10 cellular contexts compared by ENCODE assay signal in the genomic region with DNA sequence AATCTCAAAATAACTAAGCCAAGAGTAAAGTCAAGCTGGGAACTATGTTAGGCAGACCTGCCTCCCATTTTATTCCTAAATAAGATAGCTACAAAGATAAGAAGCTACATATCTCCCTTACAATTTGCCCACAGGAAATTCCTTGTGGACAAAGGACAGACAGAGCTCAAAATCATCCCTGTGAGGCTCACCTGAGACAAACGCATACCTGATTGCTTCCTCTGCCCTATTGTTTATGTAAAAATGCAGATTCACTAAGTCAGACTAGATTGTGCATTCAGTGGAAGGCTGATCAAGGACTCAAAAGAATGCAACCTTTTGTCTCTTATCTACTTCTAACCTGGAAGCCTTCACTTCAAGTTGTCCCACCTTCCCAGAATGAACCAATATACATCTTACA. TPM values are rescaled to one million over a fixed set of nuclear protein-coding genes. Genes with fewer than 3 reads are reported as not detected.
DNase-seq lines count a peak whose midpoint lies in the region; ATAC-seq, FAIRE-seq and TF ChIP-seq lines count a peak whose summit lies in the region.
"Not testable (repeated sequence)": the region's sequence is repeated elsewhere in the genome, so short reads cannot be mapped to it uniquely, and the experiment has no call there.
"Had no signal": no experiment of that assay in that cellular context is flagged by ENCODE, and none has a peak within 500 bp of the region (broad histone marks: within the 10 kb centered on the region; RNA-seq: fewer than 3 reads in every experiment).

No MANE protein-coding gene starts in this region.

- H3K4me1 ChIP-seq in GM23338 (ENCODE audit: insufficient read depth) (peaks cover 39% of the 10 kb centered on the region), HUES6 (ENCODE audit: control insufficient read depth, insufficient read depth, low read length) (peaks cover 58% of the 10 kb centered on the region), iPS-15b (ENCODE audit: control insufficient read depth, insufficient read depth, low read length) (peaks cover 35% of the 10 kb centered on the region), iPS-20b (ENCODE audit: insufficient read depth, low read length) (peaks cover 47% of the 10 kb centered on the region), trophoblast cell (ENCODE audit: control insufficient read depth in 1 of 2, insufficient read depth in 2 of 2, low read length in 2 of 2) (peaks cover 6 to 18% of the 10 kb centered on the region in 2 experiments)
- H3K4me1 ChIP-seq in astrocyte (ENCODE audit: insufficient read depth, low read length) = not testable (repeated sequence)

- H3K27ac Mint-ChIP-seq in GM23338 = peak overlapping the region; percentile 98
- peak overlapping the region; percentile 20 for H3K27ac Mint-ChIP-seq in astrocyte (ENCODE audit: unreplicated experiment)
- peak overlapping the region; percentile 48 for H3K27ac Mint-ChIP-seq in endothelial cell (ENCODE audit: unreplicated experiment)

- H3K4me3 ChIP-seq in GM23338 = peak overlapping the region; percentile 34
- H3K4me3 ChIP-seq in HUES6 (ENCODE audit: low read depth, low read length) = peak overlapping the region; percentile 44
- not testable (repeated sequence) for H3K4me3 ChIP-seq in astrocyte (ENCODE audit: insufficient read depth, low read depth, low read length); trophoblast cell (ENCODE audit: low read depth, low read length)
- H3K4me3 ChIP-seq in iPS-15b (ENCODE audit: low read depth, low read length) = peak overlapping the region; percentile 35
- H3K4me3 ChIP-seq in iPS-20b (ENCODE audit: low read length) = peak overlapping the region; percentile 64

- DNase-seq in GM23338 (ENCODE audit: low spot score) = peak; percentile 21
- not testable (repeated sequence) for DNase-seq in astrocyte (ENCODE audit: low read depth); endothelial cell (ENCODE audit: low spot score); trophoblast cell

- not testable (repeated sequence) for H3K9me2 ChIP-seq in GM23338 (ENCODE audit: insufficient read depth)

- not testable (repeated sequence) for TF ChIP-seq CTCF in GM23338 (conservative IDR thresholded peaks at IDR 0.05; ENCODE audit: low read depth in 2 of 2); astrocyte (IDR thresholded peaks at IDR 0.05; ENCODE audit: insufficient read depth, low read depth, low read length); endothelial cell (IDR thresholded peaks at IDR 0.05; ENCODE audit: unreplicated experiment)

- not testable (repeated sequence) for H2AK5ac ChIP-seq in trophoblast cell (ENCODE audit: low read length)

- H3K4ac ChIP-seq in trophoblast cell (ENCODE audit: low read depth, low read length) = not testable (repeated sequence)

- not testable (repeated sequence) for ATAC-seq in GM23338

- H3K9me3 Mint-ChIP-seq in GM23338 = peaks cover 20% of the 10 kb centered on the region; the same call in 2 of the 3 replicates
- H3K9me3 Mint-ChIP-seq in astrocyte (ENCODE audit: unreplicated experiment); endothelial cell (ENCODE audit: unreplicated experiment): not testable (repeated sequence)

- H3K9ac ChIP-seq in HUES6 (ENCODE audit: low read length) (peak overlapping the region; percentile 96), iPS-20b (ENCODE audit: low read depth, low read length) (peak overlapping the region; percentile 90; the same call in 1 of the 2 replicates)
- H3K9ac ChIP-seq in astrocyte (ENCODE audit: low read length); iPS-15b (ENCODE audit: low read depth, low read length); trophoblast cell (ENCODE audit: low read length): not testable (repeated sequence)

- not testable (repeated sequence) for H2AFZ ChIP-seq in GM23338; astrocyte (ENCODE audit: low read depth, low read length); trophoblast cell (ENCODE audit: insufficient read depth, low read length, poor library complexity)

- H3F3A ChIP-seq in GM23338 (replicated peaks; ENCODE audit: low read depth) = not testable (repeated sequence)

- not testable (repeated sequence) for H3K36me3 ChIP-seq in GM23338 (ENCODE audit: insufficient read depth); HUES6 (ENCODE audit: control insufficient read depth, insufficient read depth, low read length); astrocyte (ENCODE audit: insufficient read depth, low read length); iPS-15b (ENCODE audit: control insufficient read depth, insufficient read depth, low read length); iPS-20b (ENCODE audit: insufficient read depth, low read depth, low read length); trophoblast cell (ENCODE audit: control insufficient read depth in 1 of 2, insufficient read depth in 2 of 2, low read length in 2 of 2)

- not testable (repeated sequence) for H3K14ac ChIP-seq in trophoblast cell (ENCODE audit: low read length)

- H3K27ac ChIP-seq in GM23338 (ENCODE audit: low read depth) (peak overlapping the region; percentile 97), HUES6 (ENCODE audit: low read depth, low read length) (peak overlapping the region; percentile 99), iPS-20b (ENCODE audit: low read length) (peak overlapping the region; percentile 79), trophoblast cell (ENCODE audit: low read depth, low read length) (peak overlapping the region; percentile 67)
- not testable (repeated sequence) for H3K27ac ChIP-seq in astrocyte (ENCODE audit: low read depth, low read length)

- H4K20me1 ChIP-seq in GM23338 (replicated peaks; ENCODE audit: insufficient read depth); astrocyte (ENCODE audit: insufficient read depth, low read length): not testable (repeated sequence)

- H4K91ac ChIP-seq in trophoblast cell (ENCODE audit: low read depth, low read length) = peak overlapping the region; percentile 73

- peaks cover 29% of the 10 kb centered on the region for H3K79me2 ChIP-seq in GM23338 (replicated peaks; ENCODE audit: insufficient read depth)
- not testable (repeated sequence) for H3K79me2 ChIP-seq in astrocyte (ENCODE audit: insufficient read depth, low read length); trophoblast cell (ENCODE audit: control insufficient read depth, insufficient read depth, low read length, poor library complexity)

- H3K36me3 Mint-ChIP-seq in GM23338 (ENCODE audit: low read depth) = peaks cover 27% of the 10 kb centered on the region
- H3K36me3 Mint-ChIP-seq in astrocyte (ENCODE audit: low read depth, unreplicated experiment); endothelial cell (ENCODE audit: low read depth, unreplicated experiment): not testable (repeated sequence)

- H2BK12ac ChIP-seq in trophoblast cell (ENCODE audit: low read length) = not testable (repeated sequence)

- not testable (repeated sequence) for H3K18ac ChIP-seq in trophoblast cell (ENCODE audit: low read length)

- H4K12ac ChIP-seq in trophoblast cell (ENCODE audit: low read depth, low read length) = not testable (repeated sequence)

- not testable (repeated sequence) for H4K8ac ChIP-seq in trophoblast cell (ENCODE audit: low read depth, low read length)

- H3K23ac ChIP-seq in trophoblast cell (ENCODE audit: low read length) = not testable (repeated sequence)

- FAIRE-seq in astrocyte (lab: Jason Lieb, UNC) = not testable (repeated sequence)

- H3K79me1 ChIP-seq in trophoblast cell (ENCODE audit: low read length) = not testable (repeated sequence)

- H3K4me3 Mint-ChIP-seq in GM23338 (peak overlapping the region; percentile 62), endothelial cell (ENCODE audit: unreplicated experiment) (peak overlapping the region; percentile 63)
- not testable (repeated sequence) for H3K4me3 Mint-ChIP-seq in astrocyte (ENCODE audit: unreplicated experiment)

- H3K4me2 ChIP-seq in GM23338 = peak overlapping the region; percentile 35
- not testable (repeated sequence) for H3K4me2 ChIP-seq in astrocyte (ENCODE audit: low read length); trophoblast cell (ENCODE audit: low read length)

- no CpG with 5 or more reads among the region's 1 CpG for WGBS in trophoblast cell (ENCODE audit: extremely low coverage, insufficient coverage, insufficient read length)

- H3K4me1 Mint-ChIP-seq in GM23338 (peaks cover 56% of the 10 kb centered on the region), astrocyte (ENCODE audit: low read depth, unreplicated experiment) (peaks cover 48% of the 10 kb centered on the region), endothelial cell (ENCODE audit: unreplicated experiment) (peaks cover 48% of the 10 kb centered on the region)

- not testable (repeated sequence) for H3K27me3 ChIP-seq in GM23338 (ENCODE audit: insufficient read depth); HUES6 (ENCODE audit: control insufficient read depth, insufficient read depth, low read length); astrocyte (ENCODE audit: insufficient read depth, low read length); iPS-15b (ENCODE audit: control insufficient read depth, insufficient read depth, low read length); iPS-20b (ENCODE audit: insufficient read depth, low read length); trophoblast cell (ENCODE audit: insufficient read depth, low read length)

- not testable (repeated sequence) for H2BK5ac ChIP-seq in trophoblast cell (ENCODE audit: low read depth, low read length, poor library complexity)

- not testable (repeated sequence) for H2BK120ac ChIP-seq in trophoblast cell (ENCODE audit: insufficient read depth, low read length, poor library complexity)

- H3K9me3 ChIP-seq in HUES6 (ENCODE audit: control insufficient read depth, insufficient read depth, low read depth, low read length); astrocyte (ENCODE audit: insufficient read depth, low read depth, low read length); iPS-15b (ENCODE audit: control insufficient read depth, insufficient read depth, low read length); iPS-20b (ENCODE audit: insufficient read depth, low read depth, low read length); trophoblast cell (ENCODE audit: insufficient read depth, low read depth, low read length): not testable (repeated sequence)

- peaks cover 25% of the 10 kb centered on the region for H3K27me3 Mint-ChIP-seq in GM23338 (ENCODE audit: insufficient read depth, low read depth, poor library complexity)
- not testable (repeated sequence) for H3K27me3 Mint-ChIP-seq in astrocyte (ENCODE audit: low read depth, unreplicated experiment); endothelial cell (ENCODE audit: unreplicated experiment)

TF ChIP-seq in GM23338, 12 proteins besides CTCF, POLR2A, EP300 and RAD21 (continues in another document):
- TF ChIP-seq NANOG (IDR thresholded peaks at IDR 0.05; ENCODE audit: borderline replicate concordance) = peak; percentile 37; the same call in 1 of the 2 replicates

RNA-seq across cellular contexts. Expression of gene SPP1, which starts 56.2 kb away (rescaled TPM):
- total RNA-seq in GM23338 (2014; rRNA removed; shearing (Covaris generic)) = 41.3 and 43.1 TPM in 2 replicates
- 49.0 and 51.3 TPM in 2 replicates for polyA plus RNA-seq in GM23338 (2016; fragmentation: Nextera tagmentation; extraction: Ambion mirVana)
- total RNA-seq in astrocyte (153 and 217 TPM in 2 replicates), endothelial cell (ENCODE audit: unreplicated experiment) (4.7 TPM)
- 64.3 and 67.0 TPM in 2 replicates for polyA plus RNA-seq in trophoblast cell (2013)
- total RNA-seq: CD4-positive, alpha-beta T cell had no signal
- polyA plus RNA-seq: CD14-positive monocyte; CD8-positive, alpha-beta memory T cell had no signal

Comparison
In these comparisons a context has a peak if more than half of its experiments do, and no peak if none do; other contexts are left out.
1. H3K27ac Mint-ChIP-seq: peak in every context shown above with its lines; median percentile 98 in GM23338; 48 in endothelial cell; 20 in astrocyte.